1 cellular context compared by ENCODE assay signal in genomic region chr6:166507809-166508373, GRCh38.
A peak's percentile ranks its signal among the peaks of the same experiment; 100 is the strongest.
TF ChIP-seq lines count a peak whose summit lies in the region.

No MANE protein-coding gene starts in this region.

TF ChIP-seq in HepG2, 621 proteins besides CTCF, POLR2A, EP300 and RAD21 (continued from another document):
- TF ChIP-seq CREB1 (IDR thresholded peaks at IDR 0.05) (0 out of 2 replicates have a peak, but pooled peaks have one; percentile 1), CREB1 (CRISPR knock-in tag; IDR thresholded peaks at IDR 0.05) (no peak), HIC2 (CRISPR knock-in tag; IDR thresholded peaks at IDR 0.05; ENCODE audit: low read depth) (no peak), ZNF576 (CRISPR knock-in tag; IDR thresholded peaks at IDR 0.05) (no peak), ZNF326 (CRISPR knock-in tag; IDR thresholded peaks at IDR 0.05; ENCODE audit: borderline replicate concordance) (no peak), TEAD3 (CRISPR knock-in tag; optimal IDR thresholded peaks at IDR 0.05; ENCODE audit: borderline replicate concordance) (no peak)
TF ChIP-seq in HepG2: peak in this region for 3.
